In genomic region chr21:29299906-29300546, GRCh38 we compare ENCODE assay signal across 1 cellular context.
TF ChIP-seq lines count a peak whose summit lies in the region.

No MANE protein-coding gene starts in this region.

TF ChIP-seq in K562, 482 proteins besides CTCF, POLR2A, EP300 and RAD21 (continued from another document and continues in another):
- no peak for TF ChIP-seq REST (CRISPR knock-in tag; IDR thresholded peaks at IDR 0.05; ENCODE audit: low read depth)
- TF ChIP-seq ARID3A (IDR thresholded peaks at IDR 0.05; ENCODE audit: borderline replicate concordance, low read depth, low read length), result peak; percentile 96
- peak; percentile 91 for TF ChIP-seq MYNN (IDR thresholded peaks at IDR 0.05)
- TF ChIP-seq MYNN (CRISPR knock-in tag; IDR thresholded peaks at IDR 0.05), result no peak
- TF ChIP-seq BHLHE40 (IDR thresholded peaks at IDR 0.05; ENCODE audit: low read length), result peak; percentile 91
- TF ChIP-seq RAD51 (IDR thresholded peaks at IDR 0.05; ENCODE audit: borderline replicate concordance, low read depth), result peak; percentile 62; the same call in 1 of the 2 replicates
- no peak for TF ChIP-seq MGA (IDR thresholded peaks at IDR 0.05)
- TF ChIP-seq ZNF24 (IDR thresholded peaks at IDR 0.05), result peak; percentile 7; the same call in 1 of the 2 replicates
- 0 out of 2 replicates have a peak, but pooled peaks have one; percentile 28 for TF ChIP-seq E2F4 (CRISPR knock-in tag; IDR thresholded peaks at IDR 0.05; ENCODE audit: low read depth)
- TF ChIP-seq PHF8 (IDR thresholded peaks at IDR 0.05; ENCODE audit: borderline replicate concordance, low read length), result no peak
- no peak for TF ChIP-seq PCBP1 (IDR thresholded peaks at IDR 0.05; ENCODE audit: low read depth, low read length, poor library complexity, severe bottlenecking)
- no peak for TF ChIP-seq HES1 (IDR thresholded peaks at IDR 0.05; ENCODE audit: low read depth)
- peak; percentile 18; the same call in 1 of the 2 replicates for TF ChIP-seq NR2C1 (IDR thresholded peaks at IDR 0.05)
- peak; percentile 30; the same call in 1 of the 2 replicates for TF ChIP-seq NR2C1 (tag; IDR thresholded peaks at IDR 0.05)
- no peak for TF ChIP-seq HDAC6 (IDR thresholded peaks at IDR 0.05; ENCODE audit: low read depth, low read length)
- TF ChIP-seq MAFF (IDR thresholded peaks at IDR 0.05; ENCODE audit: low read length), result peak; percentile 97
- peak; percentile 73; the same call in 1 of the 2 replicates for TF ChIP-seq EHMT2 (IDR thresholded peaks at IDR 0.05)
- peak; percentile 17; the same call in 1 of the 2 replicates for TF ChIP-seq CEBPG (CRISPR knock-in tag; IDR thresholded peaks at IDR 0.05)
- peak in 1 of 2 experiments; percentile 77; a peak in 2 of 4 replicates for TF ChIP-seq CEBPG (tag; conservative IDR thresholded peaks at IDR 0.05 in 1 of 2, IDR thresholded peaks at IDR 0.05 in 1 of 2)
- TF ChIP-seq CEBPB (tag; IDR thresholded peaks at IDR 0.05), result peak; percentile 74
- peak in 1 of 2 experiments; percentile 25; a peak in 1 of 4 replicates for TF ChIP-seq TEAD1 (CRISPR knock-in tag; IDR thresholded peaks at IDR 0.05)
- TF ChIP-seq ZNF766 (CRISPR knock-in tag; conservative IDR thresholded peaks at IDR 0.05), result peak; percentile 91; the same call in 1 of the 2 replicates
- peak; percentile 42 for TF ChIP-seq SAP30 (IDR thresholded peaks at IDR 0.05; ENCODE audit: borderline replicate concordance, insufficient read depth, low read depth, low read length, poor library complexity, severe bottlenecking)
- TF ChIP-seq PATZ1 (CRISPR knock-in tag; IDR thresholded peaks at IDR 0.05; ENCODE audit: borderline replicate concordance), result no peak
- no peak for TF ChIP-seq MBD2 (IDR thresholded peaks at IDR 0.05; ENCODE audit: borderline replicate concordance, low read depth)
- TF ChIP-seq NFE2L1 (tag; IDR thresholded peaks at IDR 0.05; ENCODE audit: borderline replicate concordance, low read depth), result peak; percentile 78; the same call in 1 of the 2 replicates
- peak; percentile 38; the same call in 1 of the 2 replicates for TF ChIP-seq E2F3 (CRISPR knock-in tag; IDR thresholded peaks at IDR 0.05)
- peak; percentile 92 for TF ChIP-seq FOSL1 (tag; conservative IDR thresholded peaks at IDR 0.05)
- TF ChIP-seq RCOR1 (IDR thresholded peaks at IDR 0.05; ENCODE audit: borderline replicate concordance in 1 of 2, low read depth in 2 of 2, low read length in 2 of 2), result peak in 1 of 2 experiments; percentile 78; a peak in 2 of 4 replicates
- no peak for TF ChIP-seq CBX1 (IDR thresholded peaks at IDR 0.05; ENCODE audit: low read depth)
- TF ChIP-seq CHD2 (IDR thresholded peaks at IDR 0.05; ENCODE audit: low read depth, low read length), result 0 out of 2 replicates have a peak, but pooled peaks have one; percentile 35
- TF ChIP-seq MNT (conservative IDR thresholded peaks at IDR 0.05), result peak; percentile 82 to 92
- TF ChIP-seq TEAD4 (IDR thresholded peaks at IDR 0.05; ENCODE audit: low read length), result peak; percentile 69
- no peak for TF ChIP-seq TEAD4 (CRISPR knock-in tag; IDR thresholded peaks at IDR 0.05; ENCODE audit: borderline replicate concordance)
